22 cellular contexts compared by ENCODE assay signal in the genomic region with DNA sequence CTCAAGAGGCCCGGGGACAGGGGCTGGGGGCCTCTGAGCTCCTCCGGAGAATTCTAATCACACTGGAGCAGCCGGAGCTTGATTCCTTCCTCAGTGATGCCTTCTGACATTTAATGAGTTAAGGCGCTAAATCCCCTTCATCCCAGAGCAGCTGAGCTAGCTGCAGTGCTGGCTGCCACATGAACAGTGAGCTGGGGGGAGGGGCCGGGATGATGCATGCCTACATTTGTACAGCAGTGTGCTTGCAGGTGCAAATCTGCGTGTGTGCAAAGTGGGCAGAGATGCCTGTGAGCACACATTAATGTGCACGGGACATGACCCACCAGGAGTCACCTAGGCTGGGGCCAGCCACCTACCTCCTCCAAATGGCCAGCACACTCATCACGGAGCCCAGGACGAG. TPM values are rescaled to one million over a fixed set of nuclear protein-coding genes. Genes with fewer than 3 reads are reported as not detected.
DNase-seq lines count a peak whose midpoint lies in the region; TF ChIP-seq lines count a peak whose summit lies in the region.
"Had no signal": no experiment of that assay in that cellular context is flagged by ENCODE, and none has a peak within 500 bp of the region (broad histone marks: within the 10 kb centered on the region; RNA-seq: fewer than 3 reads in every experiment).

No MANE protein-coding gene starts in this region.

- TF ChIP-seq CTCF in GM10266 (IDR thresholded peaks at IDR 0.05; ENCODE audit: control insufficient read depth, insufficient read depth, low read depth, missing control alignments), result no peak

- WGBS in neuronal stem cell (ENCODE audit: extremely low coverage in 2 of 2, insufficient read length in 2 of 2, insufficient replicate concordance in 1 of 2), 2 donors, result no CpG with 5 or more reads among the region's 9 CpGs

- no peak overlapping the region for H3K4me3 ChIP-seq in neuronal stem cell (ENCODE audit: low read length in 2 of 2)
- H3K4me3 ChIP-seq: cardiac muscle cell, gastrocnemius medialis, GM12878, GM23338, left lung, Peyer's patch had no signal

- no peak overlapping the region for H3K14ac ChIP-seq in neuronal stem cell (ENCODE audit: low read length)

- H4K91ac ChIP-seq in neuronal stem cell (ENCODE audit: low read depth, low read length, poor library complexity), result no peak overlapping the region

- H3K4me3 Mint-ChIP-seq in activated CD4-positive, alpha-beta memory T cell treated with anti-CD3 and anti-CD28 coated beads for 36 hours, result no peak overlapping the region
- H3K4me3 Mint-ChIP-seq: GM23338 had no signal

- peak overlapping the region; percentile 79 for H3K9ac ChIP-seq in neuronal stem cell (ENCODE audit: low read depth, low read length, poor library complexity)

- no peak overlapping the region for H3K27ac ChIP-seq in neuronal stem cell (replicated peaks; ENCODE audit: low read length)
- H3K27ac ChIP-seq: cardiac muscle cell, gastrocnemius medialis, left lung, Peyer's patch had no signal

- H4K8ac ChIP-seq in neuronal stem cell (ENCODE audit: low read depth, low read length), result no peak overlapping the region

- H3K23ac ChIP-seq in neuronal stem cell (ENCODE audit: low read depth, low read length, poor library complexity), result no peak overlapping the region

- no peaks in the 10 kb centered on the region for H3K9me3 ChIP-seq in neuronal stem cell (replicated peaks in 1 of 2; ENCODE audit: control insufficient read depth in 2 of 2, insufficient read depth in 1 of 2, low read depth in 1 of 2, low read length in 2 of 2)
- H3K9me3 ChIP-seq: gastrocnemius medialis, left lung, Peyer's patch had no signal

- no peak overlapping the region for H3K4me2 ChIP-seq in neuronal stem cell (ENCODE audit: insufficient read depth, low read length, poor library complexity, severe bottlenecking)
- H3K4me2 ChIP-seq: GM23338 had no signal

- no peaks in the 10 kb centered on the region for H3K36me3 Mint-ChIP-seq in activated CD4-positive, alpha-beta memory T cell treated with anti-CD3 and anti-CD28 coated beads for 36 hours

- H3K18ac ChIP-seq in neuronal stem cell (ENCODE audit: low read length), result peak overlapping the region; percentile 92

- no peaks in the 10 kb centered on the region for H3K9me3 Mint-ChIP-seq in activated CD4-positive, alpha-beta memory T cell treated with anti-CD3 and anti-CD28 coated beads for 36 hours
- H3K9me3 Mint-ChIP-seq: GM23338 had no signal

- H3K4ac ChIP-seq in neuronal stem cell (ENCODE audit: low read length), result no peak overlapping the region

- peak; percentile 11 for DNase-seq in NCI-H524 treated with DMSO at 0.1 percent for 48 hours (lab: John Stamatoyannopoulos, UW)
- peak; percentile 50 for DNase-seq in ecto neural progenitor cell (ENCODE audit: low spot score)
- peak; percentile 11 for DNase-seq in neuronal stem cell (ENCODE audit: low spot score)
- DNase-seq in T-helper 2 cell, result no peak
- no peak for DNase-seq in effector CD8-positive, alpha-beta T cell (lab: John Stamatoyannopoulos, UW)
- DNase-seq in GM10266 (ENCODE audit: extremely low spot score), result no peak
- DNase-seq in activated CD4-positive, alpha-beta memory T cell treated with anti-CD3 and anti-CD28 coated beads for 36 hours, result no peak
- DNase-seq: activated CD4-positive, alpha-beta T cell treated with anti-CD3 and anti-CD28 coated beads, Interleukin-2, amount 50 U/mL, for 4 hours; activated CD8-positive, alpha-beta memory T cell treated with anti-CD3 and anti-CD28 coated beads, Interleukin-2, amount 50 U/mL, for 4 hours; activated naive CD4-positive, alpha-beta T cell treated with anti-CD3 and anti-CD28 coated beads, Interleukin-2, amount 50 U/mL, for 16 hours; gastrocnemius medialis; left lung; MV-4-11; NCI-H1436 treated with DMSO at 0.1 percent for 48 hours; NCI-H510A treated with DMSO at 0.1 percent for 48 hours; Peyer's patch; SIG-M5; stimulated activated CD4-positive, alpha-beta T cell treated with anti-CD3 and anti-CD28 coated beads, Interleukin-2, amount 100 ng/mL, for 24 hours had no signal

- H3K36me3 ChIP-seq in neuronal stem cell (replicated peaks in 1 of 2; ENCODE audit: control insufficient read depth in 2 of 2, insufficient read depth in 2 of 2, low read length in 2 of 2), result no peaks in the 10 kb centered on the region
- H3K36me3 ChIP-seq: cardiac muscle cell, gastrocnemius medialis, left lung had no signal

- H2BK5ac ChIP-seq in neuronal stem cell (ENCODE audit: low read length), result peak overlapping the region; percentile 31

- intact Hi-C loops in activated CD4-positive, alpha-beta memory T cell treated with anti-CD3 and anti-CD28 coated beads for 36 hours (cut with micrococcal nuclease), result no loop called here

- peaks cover 0 to 81% (median 0%) of the 10 kb centered on the region in 3 experiments for H3K27me3 ChIP-seq in neuronal stem cell (ENCODE audit: control insufficient read depth in 3 of 3, insufficient read depth in 3 of 3, low read depth in 1 of 3, low read length in 3 of 3)
- H3K27me3 ChIP-seq: Peyer's patch had no signal

- no peak overlapping the region for H2AK5ac ChIP-seq in neuronal stem cell (ENCODE audit: low read depth, low read length)

- H2BK15ac ChIP-seq in neuronal stem cell (ENCODE audit: low read length), result peak overlapping the region; percentile 74

- H3K4me1 ChIP-seq in neuronal stem cell (ENCODE audit: control insufficient read depth in 2 of 2, insufficient read depth in 1 of 2, low read depth in 1 of 2, low read length in 2 of 2), result peaks cover 16 to 29% of the 10 kb centered on the region in 2 donors
- H3K4me1 ChIP-seq: gastrocnemius medialis, left lung had no signal

- H2BK12ac ChIP-seq in neuronal stem cell (ENCODE audit: low read length), result peak overlapping the region; percentile 98

- peak overlapping the region; percentile 39 for H2BK120ac ChIP-seq in neuronal stem cell (ENCODE audit: low read depth, low read length)

- H3K79me1 ChIP-seq in neuronal stem cell (ENCODE audit: low read depth, low read length), result no peaks in the 10 kb centered on the region

- H3K4me1 Mint-ChIP-seq in activated CD4-positive, alpha-beta memory T cell treated with anti-CD3 and anti-CD28 coated beads for 36 hours (ENCODE audit: low read depth), result no peaks in the 10 kb centered on the region

- POLR2A ChIA-PET in activated CD4-positive, alpha-beta memory T cell treated with anti-CD3 and anti-CD28 coated beads for 36 hours (lab: Charles Lee), result no interaction called here

- CTCF ChIA-PET in activated CD4-positive, alpha-beta memory T cell treated with anti-CD3 and anti-CD28 coated beads for 36 hours (lab: Charles Lee), result no interaction called here

- peak overlapping the region; percentile 51 for H2AFZ ChIP-seq in neuronal stem cell (ENCODE audit: low read length)
- H2AFZ ChIP-seq: GM23338 had no signal

- no peak overlapping the region for H3K27ac Mint-ChIP-seq in activated CD4-positive, alpha-beta memory T cell treated with anti-CD3 and anti-CD28 coated beads for 36 hours
- H3K27ac Mint-ChIP-seq: GM23338 had no signal

- peaks cover 12% of the 10 kb centered on the region for H3K27me3 Mint-ChIP-seq in activated CD4-positive, alpha-beta memory T cell treated with anti-CD3 and anti-CD28 coated beads for 36 hours

RNA-seq across cellular contexts. Expression of a gene that starts 34.4 kb away (rescaled TPM):
- 69.7 TPM for polyA plus RNA-seq in neuronal stem cell (2013, experiment 1 of 2)
- 69.6 TPM for polyA plus RNA-seq in neuronal stem cell (2013, experiment 2 of 2)
- total RNA-seq in activated CD4-positive, alpha-beta memory T cell treated with anti-CD3 and anti-CD28 coated beads for 36 hours, result 10 to 100 TPM; 55.0 to 56.0 TPM

RNA-seq across cellular contexts. Expression of a gene that starts 38.2 kb away (rescaled TPM):
- polyA plus RNA-seq in neuronal stem cell (2013, experiment 1 of 2), result 0.31 TPM
- polyA plus RNA-seq in neuronal stem cell (2013, experiment 2 of 2), result 0.21 TPM
- total RNA-seq in activated CD4-positive, alpha-beta memory T cell treated with anti-CD3 and anti-CD28 coated beads for 36 hours, result under 1 TPM; 0.48 to 0.92 TPM
- total RNA-seq: cardiac muscle cell, GM12878, LHCN-M2 had no signal

Comparison
In these comparisons a context has a peak if more than half of its experiments do, and no peak if none do; other contexts are left out.
1. DNase-seq: peak in NCI-H524 treated with DMSO at 0.1 percent for 48 hours (single experiment), ecto neural progenitor cell (single experiment) and neuronal stem cell (single experiment); none in T-helper 2 cell (0 of 5), effector CD8-positive, alpha-beta T cell (single experiment), GM10266 (single experiment) and activated CD4-positive, alpha-beta memory T cell treated with anti-CD3 and anti-CD28 coated beads for 36 hours (single experiment).